ENCODE assay signal across 23 cellular contexts in the genomic region with DNA sequence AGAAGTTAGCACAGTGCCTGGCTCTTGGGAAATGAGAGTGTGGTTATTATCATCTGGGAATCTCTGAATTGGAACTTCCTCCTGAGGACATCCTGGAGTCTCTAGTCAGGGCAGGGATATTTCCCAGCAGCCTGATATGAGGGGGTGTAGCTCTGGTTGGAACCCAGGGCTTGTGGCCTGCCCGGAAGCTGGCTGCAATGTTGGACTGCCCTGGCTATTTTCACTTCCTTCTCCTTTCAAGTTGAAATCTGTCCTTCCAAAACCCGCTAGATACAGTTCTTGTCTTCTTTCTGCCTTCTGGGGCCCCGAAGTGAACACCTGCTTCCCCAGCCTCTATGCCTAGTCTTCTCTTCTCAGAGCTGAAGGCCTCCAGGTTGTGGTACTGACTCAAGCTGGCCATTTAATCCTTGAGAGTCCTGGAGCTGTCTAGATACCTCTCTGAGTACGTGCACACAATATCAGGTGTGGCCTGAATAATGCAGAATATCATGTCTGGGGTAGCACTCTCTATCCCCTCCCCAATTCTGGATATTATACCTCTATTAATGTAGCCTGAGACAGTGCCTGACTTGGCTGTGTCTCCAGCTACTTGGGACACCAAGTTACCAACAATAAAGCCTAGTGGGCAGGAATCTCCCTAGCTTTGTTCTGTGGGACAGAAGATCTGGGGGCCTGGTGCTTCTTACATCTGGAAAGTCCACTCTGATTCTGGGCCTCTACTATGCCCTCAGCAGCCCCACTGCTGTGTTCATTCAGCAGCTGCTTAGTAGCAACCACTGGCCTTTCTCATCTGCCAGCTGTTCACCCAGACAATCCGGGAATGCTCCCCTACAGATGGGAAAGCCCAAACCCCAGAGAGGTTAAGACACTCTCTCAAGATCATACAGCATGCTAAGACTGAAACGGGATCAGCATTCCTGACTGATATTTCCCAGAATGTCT. TPM values are rescaled to one million over a fixed set of nuclear protein-coding genes. Genes with fewer than 3 reads are reported as not detected.
DNase-seq lines count a peak whose midpoint lies in the region; ATAC-seq and TF ChIP-seq lines count a peak whose summit lies in the region.
"Had no signal": no experiment of that assay in that cellular context is flagged by ENCODE, and none has a peak within 500 bp of the region (broad histone marks: within the 10 kb centered on the region; RNA-seq: fewer than 3 reads in every experiment).

No MANE protein-coding gene starts in this region.

- H3K27me3 ChIP-seq in uterus, result no peaks in the 10 kb centered on the region

- TF ChIP-seq POLR2A in uterus (IDR thresholded peaks at IDR 0.05), result no peak

- H3K9me3 ChIP-seq in uterus, result no peaks in the 10 kb centered on the region

- H3K27ac Mint-ChIP-seq in stimulated activated memory B cell treated with anti-CD40 and anti-IgM and Interleukin-4, amounts not matched to agents 10 μg/mL and 1 μg/mL and 100 μg/mL, for 72 hours, result no peak overlapping the region
- H3K27ac Mint-ChIP-seq: activated B cell treated with CpG ODN at 0.5 μM for 24 hours; activated naive CD8-positive, alpha-beta T cell treated with anti-CD3 and anti-CD28 coated beads, Interleukin-2, amount 50 U/mL, for 24 hours; activated T-helper 1 cell treated with anti-CD3 and anti-CD28 coated beads, Interleukin-12 subunit alpha, Interleukin-12 subunit beta, Interleukin-2, Interleukin-4 antibody, amounts not matched to agents 30 ng/mL and 10 ng/mL and 1 ng/mL, durations not matched to agents 14 hours and 24 hours and 36 hours; CD8-positive, alpha-beta T cell; naive thymus-derived CD8-positive, alpha-beta T cell; T-helper 1 cell treated with Interleukin-12 subunit alpha and Interleukin-12 subunit beta and Interleukin-4 antibody, amounts not matched to agents 30 μg/mL and 1 μg/mL, for 36 hours; type B pancreatic cell had no signal

- no peaks in the 10 kb centered on the region for H3K9me3 Mint-ChIP-seq in stimulated activated memory B cell treated with anti-CD40 and anti-IgM and Interleukin-4, amounts not matched to agents 10 μg/mL and 1 μg/mL and 100 μg/mL, for 72 hours
- H3K9me3 Mint-ChIP-seq: activated B cell treated with CpG ODN at 0.5 μM for 24 hours; activated naive CD8-positive, alpha-beta T cell treated with anti-CD3 and anti-CD28 coated beads, Interleukin-2, amount 50 U/mL, for 24 hours; activated T-helper 1 cell treated with anti-CD3 and anti-CD28 coated beads, Interleukin-12 subunit alpha, Interleukin-12 subunit beta, Interleukin-2, Interleukin-4 antibody, amounts not matched to agents 30 ng/mL and 10 ng/mL and 1 ng/mL, durations not matched to agents 14 hours and 24 hours and 36 hours; CD8-positive, alpha-beta T cell; naive thymus-derived CD8-positive, alpha-beta T cell; T-helper 1 cell treated with Interleukin-12 subunit alpha and Interleukin-12 subunit beta and Interleukin-4 antibody, amounts not matched to agents 30 μg/mL and 1 μg/mL, for 36 hours; type B pancreatic cell had no signal

- no peaks in the 10 kb centered on the region for H3K36me3 Mint-ChIP-seq in stimulated activated memory B cell treated with anti-CD40 and anti-IgM and Interleukin-4, amounts not matched to agents 10 μg/mL and 1 μg/mL and 100 μg/mL, for 72 hours
- H3K36me3 Mint-ChIP-seq: CD8-positive, alpha-beta T cell; naive thymus-derived CD8-positive, alpha-beta T cell; type B pancreatic cell had no signal

- H3K4me1 Mint-ChIP-seq in stimulated activated memory B cell treated with anti-CD40 and anti-IgM and Interleukin-4, amounts not matched to agents 10 μg/mL and 1 μg/mL and 100 μg/mL, for 72 hours, result peaks cover 6% of the 10 kb centered on the region
- H3K4me1 Mint-ChIP-seq: activated B cell treated with CpG ODN at 0.5 μM for 24 hours; activated naive CD8-positive, alpha-beta T cell treated with anti-CD3 and anti-CD28 coated beads, Interleukin-2, amount 50 U/mL, for 24 hours had no signal

- H3K4me1 ChIP-seq in uterus, result no peaks in the 10 kb centered on the region

- peak overlapping the region; percentile 5 to 51 for H3K27ac ChIP-seq in uterus
- H3K27ac ChIP-seq: RWPE1 had no signal

- peak; percentile 52 for ATAC-seq in left ventricle myocardium superior
- no peak for ATAC-seq in Right ventricle myocardium inferior
- peak; percentile 45 for ATAC-seq in left lobe of liver
- ATAC-seq in HG03460 (IDR thresholded peaks at IDR 0.05; ENCODE audit: unreplicated experiment), result no peak
- ATAC-seq in stimulated activated memory B cell treated with anti-CD40 and anti-IgM and Interleukin-4, amounts not matched to agents 10 μg/mL and 1 μg/mL and 100 μg/mL, for 72 hours, result no peak
- ATAC-seq: activated naive CD8-positive, alpha-beta T cell treated with anti-CD3 and anti-CD28 coated beads, Interleukin-2, amount 50 U/mL, for 24 hours; CD8-positive, alpha-beta T cell; naive thymus-derived CD8-positive, alpha-beta T cell; stimulated activated naive CD8-positive, alpha-beta T cell treated with anti-CD3 and anti-CD28 coated beads, Interleukin-15, Interleukin-2, amounts not matched to agents 100 U/mL and 50 U/mL, for 24 hours had no signal

- no peak overlapping the region for H3K4me3 Mint-ChIP-seq in stimulated activated memory B cell treated with anti-CD40 and anti-IgM and Interleukin-4, amounts not matched to agents 10 μg/mL and 1 μg/mL and 100 μg/mL, for 72 hours
- H3K4me3 Mint-ChIP-seq: activated B cell treated with CpG ODN at 0.5 μM for 24 hours; activated naive CD8-positive, alpha-beta T cell treated with anti-CD3 and anti-CD28 coated beads, Interleukin-2, amount 50 U/mL, for 24 hours; activated T-helper 1 cell treated with anti-CD3 and anti-CD28 coated beads, Interleukin-12 subunit alpha, Interleukin-12 subunit beta, Interleukin-2, Interleukin-4 antibody, amounts not matched to agents 30 ng/mL and 10 ng/mL and 1 ng/mL, durations not matched to agents 14 hours and 24 hours and 36 hours; CD8-positive, alpha-beta T cell; naive thymus-derived CD8-positive, alpha-beta T cell; T-helper 1 cell treated with Interleukin-12 subunit alpha and Interleukin-12 subunit beta and Interleukin-4 antibody, amounts not matched to agents 30 μg/mL and 1 μg/mL, for 36 hours; type B pancreatic cell had no signal

- H3K36me3 ChIP-seq in uterus, result no peaks in the 10 kb centered on the region

- TF ChIP-seq CTCF in uterus (IDR thresholded peaks at IDR 0.05), result no peak

- no peak for DNase-seq in left ventricle myocardium superior
- DNase-seq in Right ventricle myocardium inferior (ENCODE audit: missing footprints), result no peak
- DNase-seq in NCI-H69 (lab: John Stamatoyannopoulos, UW), result peak; percentile 83
- DNase-seq in left lobe of liver (ENCODE audit: low spot score), result no peak
- DNase-seq in uterus, result no peak
- no peak for DNase-seq in NCI-H510A (lab: John Stamatoyannopoulos, UW)
- DNase-seq: activated B cell treated with CpG ODN at 0.5 μM for 24 hours; activated naive CD8-positive, alpha-beta T cell treated with anti-CD3 and anti-CD28 coated beads, Interleukin-2, amount 50 U/mL, for 24 hours; CD8-positive, alpha-beta T cell; IMR-90; naive thymus-derived CD8-positive, alpha-beta T cell; NCI-H1092; NCI-H526; stimulated activated CD4-positive, alpha-beta T cell treated with anti-CD3 and anti-CD28 coated beads, Interleukin-15, amount 100 ng/mL, for 24 hours; stimulated activated naive CD8-positive, alpha-beta T cell treated with anti-CD3 and anti-CD28 coated beads, Interleukin-15, Interleukin-2, amounts not matched to agents 100 U/mL and 50 U/mL, for 24 hours had no signal

- no peaks in the 10 kb centered on the region for H3K27me3 Mint-ChIP-seq in stimulated activated memory B cell treated with anti-CD40 and anti-IgM and Interleukin-4, amounts not matched to agents 10 μg/mL and 1 μg/mL and 100 μg/mL, for 72 hours
- H3K27me3 Mint-ChIP-seq: activated B cell treated with CpG ODN at 0.5 μM for 24 hours; activated naive CD8-positive, alpha-beta T cell treated with anti-CD3 and anti-CD28 coated beads, Interleukin-2, amount 50 U/mL, for 24 hours; naive thymus-derived CD8-positive, alpha-beta T cell; type B pancreatic cell had no signal

- H3K4me3 ChIP-seq in uterus, result no peak overlapping the region

- intact Hi-C loops in left ventricle myocardium superior (cut with micrococcal nuclease), result no loop called here
- intact Hi-C loops in Right ventricle myocardium inferior (cut with DNase I), result no loop called here
- intact Hi-C loops in uterus (cut with DNase I; ENCODE audit: low total_unique reads), result no loop called here

RNA-seq across cellular contexts. Expression of gene SLC6A7, which starts 45.0 kb away (rescaled TPM):
- total RNA-seq in left ventricle myocardium superior, result not detected
- not detected for total RNA-seq in Right ventricle myocardium inferior
- total RNA-seq in left lobe of liver, result not detected
- total RNA-seq in uterus, result not detected
- total RNA-seq: activated B cell treated with CpG ODN at 0.5 μM for 24 hours; activated T-helper 1 cell treated with anti-CD3 and anti-CD28 coated beads, Interleukin-12 subunit alpha, Interleukin-12 subunit beta, Interleukin-2, Interleukin-4 antibody, amounts not matched to agents 30 ng/mL and 10 ng/mL and 1 ng/mL, durations not matched to agents 14 hours and 24 hours and 36 hours; CD8-positive, alpha-beta T cell; dermis microvascular lymphatic vessel endothelial cell; esophagus mucosa; naive thymus-derived CD8-positive, alpha-beta T cell had no signal

RNA-seq across cellular contexts. Expression of gene CAMK2A, which starts 54.7 kb away (rescaled TPM):
- total RNA-seq in left ventricle myocardium superior, result 16.6 TPM
- 17.0 TPM for total RNA-seq in Right ventricle myocardium inferior
- not detected for total RNA-seq in left lobe of liver
- 10 to 100 TPM in 1 of 4 donors, 1 to 10 TPM in 2, under 1 TPM in 1; under 0.01 to 23.7 (median 4.3) TPM for total RNA-seq in uterus
- total RNA-seq: activated B cell treated with CpG ODN at 0.5 μM for 24 hours; activated T-helper 1 cell treated with anti-CD3 and anti-CD28 coated beads, Interleukin-12 subunit alpha, Interleukin-12 subunit beta, Interleukin-2, Interleukin-4 antibody, amounts not matched to agents 30 ng/mL and 10 ng/mL and 1 ng/mL, durations not matched to agents 14 hours and 24 hours and 36 hours; dermis microvascular lymphatic vessel endothelial cell; naive thymus-derived CD8-positive, alpha-beta T cell had no signal

Comparison
In these comparisons a context has a peak if more than half of its experiments do, and no peak if none do; other contexts are left out.
1. ATAC-seq: peak in left ventricle myocardium superior (single experiment) and left lobe of liver (single experiment); none in Right ventricle myocardium inferior (single experiment), HG03460 (single experiment) and stimulated activated memory B cell treated with anti-CD40 and anti-IgM and Interleukin-4, amounts not matched to agents 10 μg/mL and 1 μg/mL and 100 μg/mL, for 72 hours (single experiment).